In genomic region chr7:1889556-1890181, GRCh38 we compare ENCODE assay signal across 15 cellular contexts.
DNase-seq lines count a peak whose midpoint lies in the region; ATAC-seq and TF ChIP-seq lines count a peak whose summit lies in the region.
"Had no signal": no experiment of that assay in that cellular context is flagged by ENCODE, and none has a peak within 500 bp of the region (broad histone marks: within the 10 kb centered on the region; RNA-seq: fewer than 3 reads in every experiment).

No MANE protein-coding gene starts in this region.

- H3K27me3 Mint-ChIP-seq in chondrocyte (ENCODE audit: low read depth), result no peaks in the 10 kb centered on the region
- H3K27me3 Mint-ChIP-seq: dendritic cell treated with granulocyte-macrophage colony-stimulating factor and Interleukin-4, amounts not matched to agents 40 ng/mL and 50 ng/mL, for 4 days had no signal

- peaks cover 2% of the 10 kb centered on the region for H3K4me1 Mint-ChIP-seq in chondrocyte (ENCODE audit: low read depth)

- H3K36me3 Mint-ChIP-seq in chondrocyte (ENCODE audit: low read depth), result peaks cover 2% of the 10 kb centered on the region

- H3K4me1 ChIP-seq in PC-3 (ENCODE audit: insufficient read depth, low read length) (0 out of 2 replicates have a peak, but pooled peaks cover 3% of the 10 kb centered on the region), body of pancreas (no peaks in the 10 kb centered on the region), upper lobe of right lung (no peaks in the 10 kb centered on the region)
- H3K4me1 ChIP-seq: vagina had no signal

- no peaks in the 10 kb centered on the region for H3K27me3 ChIP-seq in PC-3 (ENCODE audit: low read length)
- H3K27me3 ChIP-seq in body of pancreas, result no peaks in the 10 kb centered on the region
- no peaks in the 10 kb centered on the region for H3K27me3 ChIP-seq in upper lobe of right lung
- H3K27me3 ChIP-seq: heart left ventricle, vagina had no signal

- H3K27ac ChIP-seq in PC-3 (ENCODE audit: low read length) (no peak overlapping the region), body of pancreas (no peak overlapping the region), upper lobe of right lung (no peak overlapping the region)
- H3K27ac ChIP-seq: heart left ventricle, SK-N-MC, vagina had no signal

- no peak overlapping the region for H3K9ac ChIP-seq in PC-3 (ENCODE audit: low read length)

- POLR2A ChIA-PET in PC-3 (lab: Charles Lee; ENCODE audit: unreplicated experiment), result no interaction called here

- H2AFZ ChIP-seq in PC-3 (ENCODE audit: low read length), result no peak overlapping the region

- no peak overlapping the region for H3K4me3 ChIP-seq in PC-3 (ENCODE audit: low read length)
- H3K4me3 ChIP-seq in body of pancreas, result no peak overlapping the region
- no peak overlapping the region for H3K4me3 ChIP-seq in upper lobe of right lung
- H3K4me3 ChIP-seq: heart left ventricle, SK-N-MC, vagina had no signal

- H3F3A ChIP-seq in PC-3 (ENCODE audit: low read length, unreplicated experiment), result no peaks in the 10 kb centered on the region

- H3K36me3 ChIP-seq in PC-3 (ENCODE audit: low read depth, low read length) (peaks cover 13% of the 10 kb centered on the region), body of pancreas (replicated peaks in 1 of 2; ENCODE audit: insufficient read depth in 1 of 2, low read depth in 2 of 2) (peaks cover 0 to 5% of the 10 kb centered on the region in 2 donors), upper lobe of right lung (no peaks in the 10 kb centered on the region)
- H3K36me3 ChIP-seq: vagina had no signal

- H3K27ac Mint-ChIP-seq in chondrocyte (ENCODE audit: unreplicated experiment), result no peak overlapping the region
- H3K27ac Mint-ChIP-seq: dendritic cell treated with granulocyte-macrophage colony-stimulating factor and Interleukin-4, amounts not matched to agents 40 ng/mL and 50 ng/mL, for 4 days had no signal

- peak; percentile 57 for ATAC-seq in PC-3
- no peak for ATAC-seq in body of pancreas
- no peak for ATAC-seq in upper lobe of right lung
- ATAC-seq: HCT116, heart left ventricle had no signal

- H3K4me2 ChIP-seq in PC-3 (ENCODE audit: low read length), result no peak overlapping the region

- TF ChIP-seq CTCF in PC-3 (conservative IDR thresholded peaks at IDR 0.05; ENCODE audit: low read depth, low read length) (no peak), chondrocyte (IDR thresholded peaks at IDR 0.05) (no peak), body of pancreas (IDR thresholded peaks at IDR 0.05) (no peak), upper lobe of right lung (IDR thresholded peaks at IDR 0.05) (no peak)

- H3K79me2 ChIP-seq in PC-3 (ENCODE audit: low read length), result no peaks in the 10 kb centered on the region

- BruUV-seq in PC-3 (replicated peaks; lab: Mats Ljungman, UMichigan), result no TSS peak

- intact Hi-C loops in PC-3 (cut with micrococcal nuclease) (no loop called here), body of pancreas (cut with DNase I) (no loop called here), upper lobe of right lung (cut with DNase I) (no loop called here)

- H3K4me3 Mint-ChIP-seq in chondrocyte (ENCODE audit: unreplicated experiment), result no peak overlapping the region
- H3K4me3 Mint-ChIP-seq: dendritic cell treated with granulocyte-macrophage colony-stimulating factor and Interleukin-4, amounts not matched to agents 40 ng/mL and 50 ng/mL, for 4 days had no signal

- no peak for TF ChIP-seq POLR2A in body of pancreas (IDR thresholded peaks at IDR 0.05)

- no peaks in the 10 kb centered on the region for H3K9me3 Mint-ChIP-seq in chondrocyte (ENCODE audit: low read depth)

- H4K20me1 ChIP-seq in PC-3 (ENCODE audit: low read length), result no peaks in the 10 kb centered on the region

- peak; percentile 13 for DNase-seq in activated CD4-positive, alpha-beta T cell treated with anti-CD3 and anti-CD28 coated beads for 48 hours
- no peak for DNase-seq in activated CD4-positive, alpha-beta T cell treated with anti-CD3 and anti-CD28 coated beads, Interleukin-2, amount 50 U/mL, for 48 hours
- DNase-seq in PC-3, result peak; percentile 3
- DNase-seq in chondrocyte (ENCODE audit: low spot score), result peak; percentile 54
- DNase-seq in non-pigmented ciliary epithelial cell (ENCODE audit: low read depth), result peak; percentile 26
- DNase-seq in iPS-NIHi7 (ENCODE audit: extremely low spot score), result no peak
- DNase-seq in body of pancreas, result no peak
- DNase-seq in upper lobe of right lung, result no peak
- DNase-seq: NCI-H69, retina had no signal

- WGBS in body of pancreas, 2 donors, result 90 to 98% methylated on average over 8 to 11 of the region's 12 CpGs

- no peaks in the 10 kb centered on the region for H3K9me3 ChIP-seq in PC-3 (ENCODE audit: low read length)
- H3K9me3 ChIP-seq in body of pancreas, result no peaks in the 10 kb centered on the region
- H3K9me3 ChIP-seq in upper lobe of right lung, result no peaks in the 10 kb centered on the region
- H3K9me3 ChIP-seq: heart left ventricle, vagina had no signal

- H3K9me2 ChIP-seq in PC-3 (replicated peaks; ENCODE audit: low read length), result no peaks in the 10 kb centered on the region

- CTCF ChIA-PET in PC-3 (lab: Charles Lee), result interaction anchor here (0.5 kb wide), 1 partner anchor 37 kb away, joined by 3 read pairs; no protein-coding TSS in a partner anchor

Comparison
In these comparisons a context has a peak if more than half of its experiments do, and no peak if none do; other contexts are left out.
1. DNase-seq: peak in activated CD4-positive, alpha-beta T cell treated with anti-CD3 and anti-CD28 coated beads for 48 hours (single experiment), PC-3 (single experiment), chondrocyte (single experiment) and non-pigmented ciliary epithelial cell (single experiment); none in activated CD4-positive, alpha-beta T cell treated with anti-CD3 and anti-CD28 coated beads, Interleukin-2, amount 50 U/mL, for 48 hours (0 of 2), iPS-NIHi7 (single experiment), body of pancreas (0 of 4) and upper lobe of right lung (single experiment).